In the genomic region with DNA sequence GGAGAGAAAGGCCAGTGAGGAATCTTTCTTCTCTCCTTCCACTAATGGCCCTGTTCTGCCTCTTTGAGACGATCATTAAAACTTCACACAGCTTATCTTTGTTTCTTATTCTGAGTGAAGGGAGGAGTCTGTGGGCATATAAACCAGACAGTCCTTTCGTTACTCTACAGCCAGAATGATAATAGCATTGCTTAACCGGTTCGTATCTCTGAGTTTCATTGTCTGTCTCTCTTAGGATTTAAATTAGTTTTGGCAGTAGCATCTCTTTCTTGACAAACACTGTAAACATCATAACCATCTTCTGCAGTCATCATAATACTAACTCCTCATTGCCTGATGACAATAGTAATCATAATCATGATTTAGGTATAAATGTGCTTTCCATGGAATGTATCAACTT, we compare ENCODE assay signal across 14 cellular contexts.
DNase-seq lines count a peak whose midpoint lies in the region; ATAC-seq, FAIRE-seq and TF ChIP-seq lines count a peak whose summit lies in the region.
"Had no signal": no experiment of that assay in that cellular context is flagged by ENCODE, and none has a peak within 500 bp of the region (broad histone marks: within the 10 kb centered on the region; RNA-seq: fewer than 3 reads in every experiment).

No MANE protein-coding gene starts in this region.

- no peak overlapping the region for H3K4me2 ChIP-seq in astrocyte (ENCODE audit: low read length)
- H3K4me2 ChIP-seq: BLaER1 had no signal

- TF ChIP-seq EP300 in suprapubic skin (IDR thresholded peaks at IDR 0.05): no peak

- H3K4me1 ChIP-seq in astrocyte (ENCODE audit: insufficient read depth, low read length) (no peaks in the 10 kb centered on the region), suprapubic skin (peaks cover 33% of the 10 kb centered on the region)
- H3K4me1 ChIP-seq: BLaER1 had no signal

- H3K9me3 ChIP-seq in astrocyte (ENCODE audit: insufficient read depth, low read depth, low read length): no peaks in the 10 kb centered on the region
- H3K9me3 ChIP-seq in suprapubic skin: no peaks in the 10 kb centered on the region
- H3K9me3 ChIP-seq: BLaER1 had no signal

- peaks cover 2% of the 10 kb centered on the region for H3K9me3 Mint-ChIP-seq in astrocyte (ENCODE audit: unreplicated experiment)

- H3K27ac ChIP-seq in astrocyte (ENCODE audit: low read depth, low read length) (no peak overlapping the region), suprapubic skin (peak overlapping the region; percentile 8)
- H3K27ac ChIP-seq: BLaER1 had no signal

- H3K36me3 Mint-ChIP-seq in astrocyte (ENCODE audit: low read depth, unreplicated experiment): no peaks in the 10 kb centered on the region
- H3K36me3 Mint-ChIP-seq: CD4-positive, CD25-positive, alpha-beta regulatory T cell had no signal

- H3K4me3 ChIP-seq in astrocyte (ENCODE audit: insufficient read depth, low read depth, low read length) (no peak overlapping the region), suprapubic skin (no peak overlapping the region)
- H3K4me3 ChIP-seq: BLaER1 had no signal

- no peak overlapping the region for H3K4me3 Mint-ChIP-seq in astrocyte (ENCODE audit: unreplicated experiment)
- H3K4me3 Mint-ChIP-seq: CD4-positive, CD25-positive, alpha-beta regulatory T cell had no signal

- TF ChIP-seq POLR2A in H54 (IDR thresholded peaks at IDR 0.05; ENCODE audit: low read depth, low read length) (no peak), suprapubic skin (IDR thresholded peaks at IDR 0.05) (no peak)

- TF ChIP-seq CTCF in astrocyte (IDR thresholded peaks at IDR 0.05; ENCODE audit: insufficient read depth, low read depth, low read length): no peak
- no peak for TF ChIP-seq CTCF in suprapubic skin (IDR thresholded peaks at IDR 0.05)

- intact Hi-C loops in left colon (cut with DNase I, micrococcal nuclease): no loop called here

- H3K27ac Mint-ChIP-seq in astrocyte (ENCODE audit: unreplicated experiment): no peak overlapping the region
- H3K27ac Mint-ChIP-seq: CD4-positive, CD25-positive, alpha-beta regulatory T cell had no signal

- H3K4me1 Mint-ChIP-seq in astrocyte (ENCODE audit: low read depth, unreplicated experiment): peaks cover 10% of the 10 kb centered on the region
- H3K4me1 Mint-ChIP-seq: CD4-positive, CD25-positive, alpha-beta regulatory T cell had no signal

- no peaks in the 10 kb centered on the region for H4K20me1 ChIP-seq in astrocyte (ENCODE audit: insufficient read depth, low read length)
- H4K20me1 ChIP-seq: BLaER1 had no signal

- no peak overlapping the region for H3K9ac ChIP-seq in astrocyte (ENCODE audit: low read length)
- H3K9ac ChIP-seq: BLaER1 had no signal

- no peak overlapping the region for H2AFZ ChIP-seq in astrocyte (ENCODE audit: low read depth, low read length)

- FAIRE-seq in H54 (lab: Jason Lieb, UNC) (peak; percentile 53), astrocyte (lab: Jason Lieb, UNC) (peak; percentile 37)
- FAIRE-seq: GM19239 had no signal

- WGBS in suprapubic skin: 37% methylated on average over 4 of the region's 4 CpGs

- no peaks in the 10 kb centered on the region for H3K79me2 ChIP-seq in astrocyte (ENCODE audit: insufficient read depth, low read length)

- H3K27me3 ChIP-seq in astrocyte (ENCODE audit: insufficient read depth, low read length) (no peaks in the 10 kb centered on the region), suprapubic skin (no peaks in the 10 kb centered on the region)
- H3K27me3 ChIP-seq: BLaER1 had no signal

- peaks cover 6% of the 10 kb centered on the region for H3K27me3 Mint-ChIP-seq in astrocyte (ENCODE audit: low read depth, unreplicated experiment)
- H3K27me3 Mint-ChIP-seq: CD4-positive, CD25-positive, alpha-beta regulatory T cell had no signal

- ATAC-seq in left colon: peak; percentile 80

- DNase-seq in H54 (ENCODE audit: insufficient read length, low spot score) (no peak), astrocyte (ENCODE audit: low read depth) (no peak), left colon (no peak), suprapubic skin (ENCODE audit: low spot score in 2 of 2) (no peak), occipital lobe (lab: John Stamatoyannopoulos, UW) (no peak), SIG-M5 (lab: John Stamatoyannopoulos, UW) (no peak), HuH-7.5 (ENCODE audit: low spot score) (no peak)
- DNase-seq in stimulated activated CD4-positive, alpha-beta T cell treated with anti-CD3 and anti-CD28 coated beads, Interleukin-4, amount 100 ng/mL, for 1 hour: no peak
- DNase-seq: AML-193; CD4-positive, CD25-positive, alpha-beta regulatory T cell; GF-D8; H7 had no signal

- H3K36me3 ChIP-seq in astrocyte (ENCODE audit: insufficient read depth, low read length) (no peaks in the 10 kb centered on the region), suprapubic skin (no peaks in the 10 kb centered on the region)
- H3K36me3 ChIP-seq: BLaER1 had no signal
